14 cellular contexts compared by ENCODE assay signal in the genomic region with DNA sequence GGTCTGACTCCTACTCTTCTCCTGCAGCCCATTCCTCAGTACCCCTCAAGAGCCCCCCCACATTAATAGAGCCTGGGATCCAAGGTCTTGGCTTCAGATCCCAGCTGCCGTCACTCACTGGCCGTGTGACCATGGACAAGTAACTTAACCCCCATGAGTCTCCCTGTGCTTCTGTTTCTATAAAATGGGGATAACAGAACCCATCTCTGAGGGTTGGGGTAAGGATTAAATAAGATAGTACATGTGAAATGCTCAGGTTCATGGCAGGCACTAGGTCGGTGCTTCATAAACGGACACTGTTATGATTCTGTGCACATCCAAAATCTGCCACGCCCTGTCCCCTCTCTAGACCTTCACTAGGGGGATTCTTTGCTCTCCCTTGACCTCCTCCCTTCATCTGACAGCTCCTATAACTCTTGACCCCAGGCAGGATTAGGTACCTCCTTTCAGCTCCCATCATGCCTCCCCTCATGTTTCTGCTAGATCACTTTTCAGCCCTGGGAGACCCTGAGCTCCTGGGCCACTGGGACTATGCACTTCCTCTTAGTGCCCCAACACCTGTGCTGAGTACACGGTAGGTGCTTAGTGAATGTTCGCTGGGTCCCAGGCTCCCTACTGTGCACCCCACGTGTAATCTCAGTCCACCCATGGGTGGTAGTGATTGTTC. TPM values are rescaled to one million over a fixed set of nuclear protein-coding genes. Genes with fewer than 3 reads are reported as not detected.
DNase-seq lines count a peak whose midpoint lies in the region; ATAC-seq and TF ChIP-seq lines count a peak whose summit lies in the region.
"Had no signal": no experiment of that assay in that cellular context is flagged by ENCODE, and none has a peak within 500 bp of the region (broad histone marks: within the 10 kb centered on the region; RNA-seq: fewer than 3 reads in every experiment).

No MANE protein-coding gene starts in this region.

- H3K27me3 Mint-ChIP-seq in immature natural killer cell (ENCODE audit: low read depth in 3 of 3): peaks cover 2 to 11% (median 6%) of the 10 kb centered on the region in 3 donors
- peaks cover 10% of the 10 kb centered on the region for H3K27me3 Mint-ChIP-seq in stimulated activated memory B cell treated with anti-CD40 and anti-IgM and Interleukin-4, amounts not matched to agents 10 μg/mL and 1 μg/mL and 100 μg/mL, for 72 hours

- intact Hi-C loops in OCI-LY7 (cut with micrococcal nuclease; ENCODE audit: unreplicated experiment): no loop called here

- H3K4me3 ChIP-seq in DOHH2 (ENCODE audit: low read length) (0 out of 2 replicates have a peak overlapping the region, but pooled peaks have one; percentile 3), OCI-LY7 (ENCODE audit: low read depth, low read length, poor library complexity, severe bottlenecking) (peak overlapping the region; percentile 73)

- TF ChIP-seq CTCF in DOHH2 (IDR thresholded peaks at IDR 0.05; ENCODE audit: low read depth, low read length, poor library complexity, severe bottlenecking): no peak
- TF ChIP-seq CTCF in OCI-LY7 (conservative IDR thresholded peaks at IDR 0.05; ENCODE audit: low read length): no peak

- H3K4me3 Mint-ChIP-seq in immature natural killer cell: peak overlapping the region; percentile 2 to 69 (median 57)
- H3K4me3 Mint-ChIP-seq in stimulated activated memory B cell treated with anti-CD40 and anti-IgM and Interleukin-4, amounts not matched to agents 10 μg/mL and 1 μg/mL and 100 μg/mL, for 72 hours: peak overlapping the region; percentile 8
- H3K4me3 Mint-ChIP-seq: activated CD4-positive, alpha-beta T cell treated with anti-CD3 and anti-CD28 coated beads, Interleukin-2, amount 10 ng/mL, durations not matched to agents 7 days and 5 days; activated T-helper 1 cell treated with anti-CD3 and anti-CD28 coated beads, Interleukin-12 subunit alpha, Interleukin-12 subunit beta, Interleukin-2, Interleukin-4 antibody, amounts not matched to agents 30 ng/mL and 10 ng/mL and 1 ng/mL, durations not matched to agents 14 hours and 24 hours and 36 hours had no signal

- H3K9me2 ChIP-seq in DOHH2 (replicated peaks; ENCODE audit: control insufficient read depth, low read length): no peaks in the 10 kb centered on the region
- H3K9me2 ChIP-seq in OCI-LY7 (ENCODE audit: insufficient read depth, low read length): no peaks in the 10 kb centered on the region

- H3K27ac ChIP-seq in DOHH2 (ENCODE audit: low read depth, low read length): no peak overlapping the region
- peak overlapping the region; percentile 39 for H3K27ac ChIP-seq in OCI-LY7 (ENCODE audit: low read depth, low read length, poor library complexity, severe bottlenecking)
- H3K27ac ChIP-seq: C4-2B had no signal

- no peaks in the 10 kb centered on the region for H3K9me3 Mint-ChIP-seq in immature natural killer cell
- H3K9me3 Mint-ChIP-seq in stimulated activated memory B cell treated with anti-CD40 and anti-IgM and Interleukin-4, amounts not matched to agents 10 μg/mL and 1 μg/mL and 100 μg/mL, for 72 hours: no peaks in the 10 kb centered on the region
- H3K9me3 Mint-ChIP-seq: activated CD4-positive, alpha-beta T cell treated with anti-CD3 and anti-CD28 coated beads, Interleukin-2, amount 10 ng/mL, durations not matched to agents 7 days and 5 days; activated T-helper 1 cell treated with anti-CD3 and anti-CD28 coated beads, Interleukin-12 subunit alpha, Interleukin-12 subunit beta, Interleukin-2, Interleukin-4 antibody, amounts not matched to agents 30 ng/mL and 10 ng/mL and 1 ng/mL, durations not matched to agents 14 hours and 24 hours and 36 hours had no signal

- no TSS peak for BruUV-seq in OCI-LY7 (replicated peaks; lab: Mats Ljungman, UMichigan)

- H3K27ac Mint-ChIP-seq in immature natural killer cell: peak overlapping the region in 3 of 6 donors; percentile 8 to 49 (median 47)
- H3K27ac Mint-ChIP-seq in stimulated activated memory B cell treated with anti-CD40 and anti-IgM and Interleukin-4, amounts not matched to agents 10 μg/mL and 1 μg/mL and 100 μg/mL, for 72 hours: peak overlapping the region; percentile 2
- H3K27ac Mint-ChIP-seq: activated CD4-positive, alpha-beta T cell treated with anti-CD3 and anti-CD28 coated beads, Interleukin-2, amount 10 ng/mL, durations not matched to agents 7 days and 5 days; activated T-helper 1 cell treated with anti-CD3 and anti-CD28 coated beads, Interleukin-12 subunit alpha, Interleukin-12 subunit beta, Interleukin-2, Interleukin-4 antibody, amounts not matched to agents 30 ng/mL and 10 ng/mL and 1 ng/mL, durations not matched to agents 14 hours and 24 hours and 36 hours had no signal

- H4K20me1 ChIP-seq in DOHH2 (ENCODE audit: control insufficient read depth, insufficient read depth, low read depth, low read length): no peaks in the 10 kb centered on the region
- no peaks in the 10 kb centered on the region for H4K20me1 ChIP-seq in OCI-LY7 (ENCODE audit: insufficient read depth, low read length)

- POLR2A ChIA-PET in OCI-LY7 (lab: Charles Lee): interaction anchor here (0.6 to 1.0 kb wide), 2 partner anchors 14 to 94 kb away, joined by 3 to 4 read pairs; no protein-coding TSS in a partner anchor

- H3K9me3 ChIP-seq in DOHH2 (ENCODE audit: control insufficient read depth, insufficient read depth, low read length) (no peaks in the 10 kb centered on the region), OCI-LY7 (ENCODE audit: low read length) (no peaks in the 10 kb centered on the region)

- H3K36me3 ChIP-seq in DOHH2 (ENCODE audit: control insufficient read depth, low read length) (no peaks in the 10 kb centered on the region), OCI-LY7 (ENCODE audit: insufficient read depth, low read length) (no peaks in the 10 kb centered on the region)

- DNase-seq in OCI-LY7 (ENCODE audit: low spot score) (peak; percentile 57), immature natural killer cell (no peak), NOMO-1 (lab: John Stamatoyannopoulos, UW; ENCODE audit: unreplicated experiment in 2 of 2) (no peak)
- DNase-seq: activated CD4-positive, alpha-beta T cell treated with anti-CD3 and anti-CD28 coated beads, Interleukin-2, amount 10 ng/mL, durations not matched to agents 7 days and 5 days; H7; NCI-H226; T-helper 1 cell had no signal

- peaks cover 16% of the 10 kb centered on the region for H3F3A ChIP-seq in DOHH2 (ENCODE audit: control insufficient read depth, insufficient read depth)

- CTCF ChIA-PET in OCI-LY7 (lab: Charles Lee; ENCODE audit: unreplicated experiment): interaction anchor here (0.7 kb wide), 1 partner anchor 12 kb away, joined by 3 read pairs; no protein-coding TSS in a partner anchor

- H3K4me2 ChIP-seq in DOHH2 (ENCODE audit: low read length): peak overlapping the region; percentile 53
- peak overlapping the region; percentile 67 for H3K4me2 ChIP-seq in OCI-LY7 (ENCODE audit: low read length)

- H3K4me1 ChIP-seq in DOHH2 (ENCODE audit: control insufficient read depth, low read length) (peaks cover 28% of the 10 kb centered on the region), OCI-LY7 (ENCODE audit: insufficient read depth, low read length, poor library complexity, severe bottlenecking) (peaks cover 34% of the 10 kb centered on the region)

- peak; percentile 45 for ATAC-seq in stimulated activated memory B cell treated with anti-CD40 and anti-IgM and Interleukin-4, amounts not matched to agents 10 μg/mL and 1 μg/mL and 100 μg/mL, for 72 hours
- ATAC-seq in GM18907 (IDR thresholded peaks at IDR 0.05; ENCODE audit: unreplicated experiment): no peak
- no peak for ATAC-seq in GM21576 (IDR thresholded peaks at IDR 0.05; ENCODE audit: unreplicated experiment)

- peaks cover 7 to 11% of the 10 kb centered on the region in 2 donors for H3K4me1 Mint-ChIP-seq in immature natural killer cell
- H3K4me1 Mint-ChIP-seq in stimulated activated memory B cell treated with anti-CD40 and anti-IgM and Interleukin-4, amounts not matched to agents 10 μg/mL and 1 μg/mL and 100 μg/mL, for 72 hours: peaks cover 20% of the 10 kb centered on the region

- H3K79me2 ChIP-seq in DOHH2 (ENCODE audit: control insufficient read depth, low read length) (no peaks in the 10 kb centered on the region), OCI-LY7 (ENCODE audit: insufficient read depth, low read depth, low read length) (no peaks in the 10 kb centered on the region)

- no peak overlapping the region for H2AFZ ChIP-seq in OCI-LY7 (ENCODE audit: low read length)

- peaks cover 7% of the 10 kb centered on the region for H3K27me3 ChIP-seq in DOHH2 (ENCODE audit: control insufficient read depth, low read length)

- no peaks in the 10 kb centered on the region for H3K36me3 Mint-ChIP-seq in immature natural killer cell
- no peaks in the 10 kb centered on the region for H3K36me3 Mint-ChIP-seq in stimulated activated memory B cell treated with anti-CD40 and anti-IgM and Interleukin-4, amounts not matched to agents 10 μg/mL and 1 μg/mL and 100 μg/mL, for 72 hours

RNA-seq across cellular contexts. Expression of gene CAND2, which starts 1.5 kb away (rescaled TPM):
- total RNA-seq in OCI-LY7 (2014; rRNA removed; shearing (Covaris generic)): 8.9 and 11.0 TPM in 2 replicates
- 4.0 and 4.1 TPM in 2 replicates for total RNA-seq in OCI-LY7 (2022)
- polyA plus RNA-seq in immature natural killer cell: 1 to 10 TPM in 1 of 3 donors, under 1 TPM in 1, not detected in 1; 0.32 to 1.3 TPM

RNA-seq across cellular contexts. Expression of gene TMEM40, which starts 39.0 kb away (rescaled TPM):
- total RNA-seq in OCI-LY7 (2014; rRNA removed; shearing (Covaris generic)): not detected in 2 replicates
- total RNA-seq in OCI-LY7 (2022): not detected in 2 replicates
- 1 to 10 TPM in 2 of 3 donors, not detected in 1; 3.3 to 7.0 TPM for polyA plus RNA-seq in immature natural killer cell
- total RNA-seq: activated CD4-positive, alpha-beta T cell treated with anti-CD3 and anti-CD28 coated beads, Interleukin-2, amount 10 ng/mL, durations not matched to agents 7 days and 5 days; activated T-helper 1 cell treated with anti-CD3 and anti-CD28 coated beads, Interleukin-12 subunit alpha, Interleukin-12 subunit beta, Interleukin-2, Interleukin-4 antibody, amounts not matched to agents 30 ng/mL and 10 ng/mL and 1 ng/mL, durations not matched to agents 14 hours and 24 hours and 36 hours; H7; osteoblast had no signal

RNA-seq across cellular contexts. Expression of gene RPL32, which starts 43.3 kb away (rescaled TPM):
- total RNA-seq in OCI-LY7 (2014; rRNA removed; shearing (Covaris generic)): 3,339 and 3,717 TPM in 2 replicates
- 2,099 and 2,324 TPM in 2 replicates for total RNA-seq in OCI-LY7 (2022)
- polyA plus RNA-seq in immature natural killer cell: 1,000 to 10,000 TPM in 2 of 3 donors, 100 to 1,000 TPM in 1; 525 to 1,812 (median 1,173) TPM
